11 cellular contexts compared by ENCODE assay signal in the genomic region with DNA sequence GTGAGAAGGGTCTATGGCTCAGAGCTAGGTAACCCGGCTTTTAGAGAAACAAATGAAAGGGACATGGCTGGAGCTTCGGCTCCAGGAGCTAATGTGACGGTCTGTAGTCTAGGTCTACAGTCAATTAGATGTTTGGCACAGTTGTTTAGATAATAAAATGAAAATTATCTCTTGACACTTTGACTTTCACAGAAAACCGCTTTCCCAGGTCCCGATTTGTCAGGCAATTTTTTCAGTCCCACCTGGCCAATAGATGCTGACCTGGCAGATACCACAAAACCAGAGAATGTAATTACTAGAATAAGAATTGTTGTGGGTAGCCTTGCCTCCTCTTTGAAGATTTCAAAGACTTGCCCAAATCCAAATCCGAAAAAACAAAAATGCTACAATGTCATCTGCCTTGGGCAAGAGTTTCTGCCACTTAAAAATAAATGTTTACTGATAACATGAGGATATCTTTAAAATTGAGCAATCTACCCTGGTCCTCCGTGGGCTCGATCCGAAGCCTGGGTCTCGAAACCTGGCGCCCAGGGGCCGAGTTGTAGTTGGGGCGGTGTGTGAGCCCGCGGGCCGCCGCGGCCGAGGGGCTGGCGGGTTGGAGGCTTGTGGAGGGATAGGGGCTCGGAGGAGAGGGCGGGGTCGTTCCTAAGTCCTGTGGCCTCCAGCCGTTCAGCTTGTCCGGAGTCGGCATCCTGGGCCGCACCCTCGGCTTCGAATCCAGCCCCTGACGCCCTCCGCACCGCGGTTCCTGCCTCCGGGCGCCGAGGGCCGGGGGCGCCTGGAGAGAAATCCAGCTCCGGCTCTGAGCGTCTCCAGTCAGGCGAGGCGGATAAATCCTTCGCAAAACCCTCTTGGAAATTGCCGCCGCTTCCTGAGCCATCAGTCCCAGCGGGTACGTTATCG. TPM values are rescaled to one million over a fixed set of nuclear protein-coding genes. Genes with fewer than 3 reads are reported as not detected.
DNase-seq lines count a peak whose midpoint lies in the region; ATAC-seq and TF ChIP-seq lines count a peak whose summit lies in the region.
"Had no signal": no experiment of that assay in that cellular context is flagged by ENCODE, and none has a peak within 500 bp of the region (broad histone marks: within the 10 kb centered on the region; RNA-seq: fewer than 3 reads in every experiment).

No MANE protein-coding gene starts in this region.

- TF ChIP-seq EP300 in stomach (IDR thresholded peaks at IDR 0.05), result no peak

- intact Hi-C loops in activated naive CD4-positive, alpha-beta T cell treated with anti-CD3 and anti-CD28 coated beads for 36 hours (cut with micrococcal nuclease), result loop anchor here (5.0 kb wide), 1 partner anchor 772 kb away; a partner anchor contains a TSS
- intact Hi-C loops in stomach (cut with DNase I; ENCODE audit: low total_unique reads), result no loop called here
- intact Hi-C loops in OCI-LY7 (cut with micrococcal nuclease; ENCODE audit: unreplicated experiment), result no loop called here

- H3K4me2 ChIP-seq in OCI-LY7 (ENCODE audit: low read length), result no peak overlapping the region

- H3K4me1 ChIP-seq in stomach (peaks cover 56 to 74% (median 66%) of the 10 kb centered on the region in 4 donors), OCI-LY7 (ENCODE audit: insufficient read depth, low read length, poor library complexity, severe bottlenecking) (peaks cover 5% of the 10 kb centered on the region)

- no peaks in the 10 kb centered on the region for H3K9me3 Mint-ChIP-seq in activated naive CD4-positive, alpha-beta T cell treated with anti-CD3 and anti-CD28 coated beads, Interleukin-2, amount 10 ng/mL, durations not matched to agents 7 days and 5 days
- no peaks in the 10 kb centered on the region for H3K9me3 Mint-ChIP-seq in activated naive CD4-positive, alpha-beta T cell treated with anti-CD3 and anti-CD28 coated beads for 36 hours
- H3K9me3 Mint-ChIP-seq in immature natural killer cell, result peaks cover 0 to 2% (median 0%) of the 10 kb centered on the region in 6 donors

- H3K27me3 Mint-ChIP-seq in activated naive CD4-positive, alpha-beta T cell treated with anti-CD3 and anti-CD28 coated beads, Interleukin-2, amount 10 ng/mL, durations not matched to agents 7 days and 5 days, result peaks cover 97% of the 10 kb centered on the region
- peaks cover 68% of the 10 kb centered on the region for H3K27me3 Mint-ChIP-seq in activated naive CD4-positive, alpha-beta T cell treated with anti-CD3 and anti-CD28 coated beads for 36 hours (ENCODE audit: low read depth)
- H3K27me3 Mint-ChIP-seq in immature natural killer cell (ENCODE audit: low read depth in 3 of 3), result peaks cover 36 to 50% (median 43%) of the 10 kb centered on the region in 3 donors

- peaks cover 4% of the 10 kb centered on the region; the same call in 1 of the 2 replicates for H4K20me1 ChIP-seq in OCI-LY7 (ENCODE audit: insufficient read depth, low read length)

- H3K27ac ChIP-seq in VCaP, result peak overlapping the region; percentile 69; the same call in 1 of the 2 replicates
- no peak overlapping the region for H3K27ac ChIP-seq in stomach
- no peak overlapping the region for H3K27ac ChIP-seq in OCI-LY7 (ENCODE audit: low read depth, low read length, poor library complexity, severe bottlenecking)

- DNase-seq in activated naive CD4-positive, alpha-beta T cell treated with anti-CD3 and anti-CD28 coated beads, Interleukin-2, amount 10 ng/mL, durations not matched to agents 7 days and 5 days, result peak; percentile 18
- DNase-seq in activated naive CD4-positive, alpha-beta T cell treated with anti-CD3 and anti-CD28 coated beads for 36 hours, result no peak
- no peak for DNase-seq in immature natural killer cell
- peak; percentile 20 for DNase-seq in stomach
- no peak for DNase-seq in OCI-LY7 (ENCODE audit: low spot score)
- DNase-seq in NCI-H146 (lab: John Stamatoyannopoulos, UW), result no peak
- DNase-seq: NCI-H1694 treated with DMSO at 0.1 percent for 48 hours had no signal

- H3K9me3 ChIP-seq in stomach, result peaks cover 0 to 12% (median 0%) of the 10 kb centered on the region in 4 donors
- H3K9me3 ChIP-seq in OCI-LY7 (ENCODE audit: low read length), result no peaks in the 10 kb centered on the region

- TF ChIP-seq CTCF in VCaP (conservative IDR thresholded peaks at IDR 0.05) (no peak), stomach (IDR thresholded peaks at IDR 0.05) (no peak), OCI-LY7 (conservative IDR thresholded peaks at IDR 0.05; ENCODE audit: low read length) (no peak)

- no peak overlapping the region for H3K27ac Mint-ChIP-seq in activated naive CD4-positive, alpha-beta T cell treated with anti-CD3 and anti-CD28 coated beads, Interleukin-2, amount 10 ng/mL, durations not matched to agents 7 days and 5 days
- no peak overlapping the region for H3K27ac Mint-ChIP-seq in activated naive CD4-positive, alpha-beta T cell treated with anti-CD3 and anti-CD28 coated beads for 36 hours
- H3K27ac Mint-ChIP-seq in immature natural killer cell, result no peak overlapping the region

- peak overlapping the region in 2 of 4 donors; percentile 28 to 46 for H3K4me3 ChIP-seq in stomach
- H3K4me3 ChIP-seq in OCI-LY7 (ENCODE audit: low read depth, low read length, poor library complexity, severe bottlenecking), result no peak overlapping the region

- 6 to 14% (median 10%) methylated on average over 30 to 48 of the region's 48 CpGs for WGBS in stomach, 5 donors

- no peaks in the 10 kb centered on the region for H3K9me2 ChIP-seq in OCI-LY7 (ENCODE audit: insufficient read depth, low read length)

- no peak overlapping the region for H3K4me3 Mint-ChIP-seq in activated naive CD4-positive, alpha-beta T cell treated with anti-CD3 and anti-CD28 coated beads, Interleukin-2, amount 10 ng/mL, durations not matched to agents 7 days and 5 days
- H3K4me3 Mint-ChIP-seq in activated naive CD4-positive, alpha-beta T cell treated with anti-CD3 and anti-CD28 coated beads for 36 hours, result no peak overlapping the region
- H3K4me3 Mint-ChIP-seq in immature natural killer cell, result peak overlapping the region in 3 of 5 donors; percentile 18 to 71 (median 63)

- no peak overlapping the region for H2AFZ ChIP-seq in OCI-LY7 (ENCODE audit: low read length)

- no peak for ATAC-seq in GM21423 (IDR thresholded peaks at IDR 0.05; ENCODE audit: unreplicated experiment)

- BruUV-seq in OCI-LY7 (replicated peaks; lab: Mats Ljungman, UMichigan), result no TSS peak

- peaks cover 74 to 100% (median 100%) of the 10 kb centered on the region in 3 donors for H3K27me3 ChIP-seq in stomach

- POLR2A ChIA-PET in OCI-LY7 (lab: Charles Lee), result no interaction called here

- no peaks in the 10 kb centered on the region for H3K36me3 Mint-ChIP-seq in activated naive CD4-positive, alpha-beta T cell treated with anti-CD3 and anti-CD28 coated beads, Interleukin-2, amount 10 ng/mL, durations not matched to agents 7 days and 5 days
- H3K36me3 Mint-ChIP-seq in activated naive CD4-positive, alpha-beta T cell treated with anti-CD3 and anti-CD28 coated beads for 36 hours (ENCODE audit: low read depth), result no peaks in the 10 kb centered on the region
- no peaks in the 10 kb centered on the region for H3K36me3 Mint-ChIP-seq in immature natural killer cell

- no peaks in the 10 kb centered on the region for H3K79me2 ChIP-seq in OCI-LY7 (ENCODE audit: insufficient read depth, low read depth, low read length)

- H3K36me3 ChIP-seq in stomach (no peaks in the 10 kb centered on the region), OCI-LY7 (ENCODE audit: insufficient read depth, low read length) (no peaks in the 10 kb centered on the region)

- CTCF ChIA-PET in activated naive CD4-positive, alpha-beta T cell treated with anti-CD3 and anti-CD28 coated beads, Interleukin-2, amount 10 ng/mL, durations not matched to agents 7 days and 5 days (lab: Charles Lee), result no interaction called here
- CTCF ChIA-PET in activated naive CD4-positive, alpha-beta T cell treated with anti-CD3 and anti-CD28 coated beads for 36 hours (lab: Charles Lee), result no interaction called here
- CTCF ChIA-PET in OCI-LY7 (lab: Charles Lee; ENCODE audit: unreplicated experiment), result no interaction called here

- TF ChIP-seq POLR2A in stomach (IDR thresholded peaks at IDR 0.05), result no peak

- peaks cover 33% of the 10 kb centered on the region for H3K4me1 Mint-ChIP-seq in activated naive CD4-positive, alpha-beta T cell treated with anti-CD3 and anti-CD28 coated beads, Interleukin-2, amount 10 ng/mL, durations not matched to agents 7 days and 5 days
- H3K4me1 Mint-ChIP-seq in activated naive CD4-positive, alpha-beta T cell treated with anti-CD3 and anti-CD28 coated beads for 36 hours (ENCODE audit: low read depth), result peaks cover 33% of the 10 kb centered on the region
- peaks cover 28 to 30% of the 10 kb centered on the region in 2 donors for H3K4me1 Mint-ChIP-seq in immature natural killer cell

RNA-seq across cellular contexts. Expression of a gene that starts 2.3 kb away (rescaled TPM):
- not detected for total RNA-seq in activated naive CD4-positive, alpha-beta T cell treated with anti-CD3 and anti-CD28 coated beads for 36 hours
- not detected for polyA plus RNA-seq in immature natural killer cell
- total RNA-seq in stomach, result 10 to 100 TPM in 1 of 5 donors, not detected in 4; 32.1 TPM
- polyA plus RNA-seq in stomach, result under 1 TPM in 2 of 3 donors, not detected in 1; 0.18 to 0.62 TPM
- not detected in 2 replicates for total RNA-seq in OCI-LY7 (2014; rRNA removed; shearing (Covaris generic))
- total RNA-seq in OCI-LY7 (2022), result not detected in 2 replicates
- total RNA-seq: aorta had no signal
- polyA plus RNA-seq: aorta, BJ had no signal

RNA-seq across cellular contexts. Expression of a gene that starts 32.5 kb away (rescaled TPM):
- total RNA-seq in activated naive CD4-positive, alpha-beta T cell treated with anti-CD3 and anti-CD28 coated beads for 36 hours, result 1 to 10 TPM; 8.4 to 8.7 TPM
- 1 to 10 TPM; 1.2 to 2.2 (median 1.4) TPM for polyA plus RNA-seq in immature natural killer cell
- 100 to 1,000 TPM in 1 of 5 donors, 10 to 100 TPM in 4; 11.7 to 133 (median 63.8) TPM for total RNA-seq in stomach
- 10 to 100 TPM; 42.2 to 49.2 (median 48.9) TPM for polyA plus RNA-seq in stomach
- not detected in 2 replicates for total RNA-seq in OCI-LY7 (2014; rRNA removed; shearing (Covaris generic))
- total RNA-seq in OCI-LY7 (2022), result not detected in 2 replicates

Comparison
In these comparisons a context has a peak if more than half of its experiments do, and no peak if none do; other contexts are left out.
1. DNase-seq: peak in activated naive CD4-positive, alpha-beta T cell treated with anti-CD3 and anti-CD28 coated beads, Interleukin-2, amount 10 ng/mL, durations not matched to agents 7 days and 5 days (single experiment) and stomach (single experiment); none in activated naive CD4-positive, alpha-beta T cell treated with anti-CD3 and anti-CD28 coated beads for 36 hours (single experiment), immature natural killer cell (0 of 3), OCI-LY7 (single experiment) and NCI-H146 (single experiment).
2. H3K4me3 Mint-ChIP-seq: peak in immature natural killer cell (3 of 5); none in activated naive CD4-positive, alpha-beta T cell treated with anti-CD3 and anti-CD28 coated beads, Interleukin-2, amount 10 ng/mL, durations not matched to agents 7 days and 5 days (single experiment) and activated naive CD4-positive, alpha-beta T cell treated with anti-CD3 and anti-CD28 coated beads for 36 hours (single experiment).
3. RNA of a gene that starts 32.5 kb away (total RNA-seq): 11.7 to 133 TPM in stomach and 8.4 to 8.7 TPM in activated naive CD4-positive, alpha-beta T cell treated with anti-CD3 and anti-CD28 coated beads for 36 hours; not detected in OCI-LY7; every median in the first group is over 4 times any median in the second.